21 cellular contexts compared by ENCODE assay signal in genomic region chr19:5205388-5205787, GRCh38.
DNase-seq lines count a peak whose midpoint lies in the region; ATAC-seq and TF ChIP-seq lines count a peak whose summit lies in the region.
"Had no signal": no experiment of that assay in that cellular context is flagged by ENCODE, and none has a peak within 500 bp of the region (broad histone marks: within the 10 kb centered on the region; RNA-seq: fewer than 3 reads in every experiment).

No MANE protein-coding gene starts in this region.

- POLR2A ChIA-PET in CD4-positive, alpha-beta memory T cell (lab: Charles Lee; ENCODE audit: partially characterized antibody), result no interaction called here
- POLR2A ChIA-PET in T-cell (lab: Charles Lee), result no interaction called here

- no peaks in the 10 kb centered on the region for H3K27me3 Mint-ChIP-seq in CD4-positive, alpha-beta memory T cell
- H3K27me3 Mint-ChIP-seq in T-cell, result no peaks in the 10 kb centered on the region
- H3K27me3 Mint-ChIP-seq: natural killer cell treated with Interleukin-12 subunit alpha and Interleukin-12 subunit beta and Interleukin-15 and Interleukin-18, amount 100 ng/mL, for 72 hours had no signal

- DNase-seq in CD4-positive, alpha-beta memory T cell, result peak in 1 of 5 donors; percentile 3
- DNase-seq in HL-60 (ENCODE audit: low read depth in 1 of 2, low spot score in 1 of 2) (peak; percentile 58 to 93), T-cell (peak in 13 of 34 experiments; percentile 1 to 47 (median 19)), left lung (peak in 1 of 2 donors; percentile 44), NCI-H1048 (lab: John Stamatoyannopoulos, UW) (no peak), caudate nucleus (lab: John Stamatoyannopoulos, UW) (no peak)
- DNase-seq: activated CD4-positive, alpha-beta T cell treated with anti-CD3 and anti-CD28 coated beads for 48 hours; anterior cingulate cortex; BE2C; DMS53; mesenchymal stem cell; NCI-H1436; spleen; T1000; trophoblast cell had no signal

- H3K27me3 ChIP-seq in CD4-positive, alpha-beta memory T cell (ENCODE audit: insufficient read depth, low read length), result no peaks in the 10 kb centered on the region
- H3K27me3 ChIP-seq in HL-60 (ENCODE audit: insufficient read depth, poor library complexity, severe bottlenecking) (no peaks in the 10 kb centered on the region), left lung (no peaks in the 10 kb centered on the region)
- H3K27me3 ChIP-seq: BE2C, hepatocyte, spleen had no signal

- peak overlapping the region in 5 of 8 donors; percentile 21 to 70 (median 61) for H3K4me3 Mint-ChIP-seq in CD4-positive, alpha-beta memory T cell
- peak overlapping the region in 2 of 3 donors; percentile 56 to 62 for H3K4me3 Mint-ChIP-seq in T-cell
- H3K4me3 Mint-ChIP-seq: natural killer cell treated with Interleukin-12 subunit alpha and Interleukin-12 subunit beta and Interleukin-15 and Interleukin-18, amount 100 ng/mL, for 72 hours; stimulated activated effector memory CD8-positive, alpha-beta T cell treated with anti-CD3 and anti-CD28 coated beads, Interleukin-12 subunit alpha, Interleukin-12 subunit beta, amount 100 ng/mL, for 72 hours had no signal

- peaks cover 1 to 4% of the 10 kb centered on the region in 2 donors for H3K36me3 Mint-ChIP-seq in CD4-positive, alpha-beta memory T cell
- H3K36me3 Mint-ChIP-seq in T-cell, result no peaks in the 10 kb centered on the region
- H3K36me3 Mint-ChIP-seq: stimulated activated effector memory CD8-positive, alpha-beta T cell treated with anti-CD3 and anti-CD28 coated beads, Interleukin-12 subunit alpha, Interleukin-12 subunit beta, amount 100 ng/mL, for 72 hours had no signal

- peaks cover 0 to 7% (median 0%) of the 10 kb centered on the region in 4 donors for H3K4me1 Mint-ChIP-seq in CD4-positive, alpha-beta memory T cell
- peaks cover 0 to 12% (median 9%) of the 10 kb centered on the region in 3 donors for H3K4me1 Mint-ChIP-seq in T-cell
- H3K4me1 Mint-ChIP-seq: stimulated activated effector memory CD8-positive, alpha-beta T cell treated with anti-CD3 and anti-CD28 coated beads, Interleukin-12 subunit alpha, Interleukin-12 subunit beta, amount 100 ng/mL, for 72 hours had no signal

- TF ChIP-seq CTCF in HL-60 (IDR thresholded peaks at IDR 0.05; ENCODE audit: insufficient read depth, low read length), result no peak
- TF ChIP-seq CTCF in left lung (IDR thresholded peaks at IDR 0.05), result no peak

- peak overlapping the region in 1 of 7 donors; percentile 68 for H3K27ac Mint-ChIP-seq in CD4-positive, alpha-beta memory T cell
- peak overlapping the region; percentile 35 to 53 for H3K27ac Mint-ChIP-seq in T-cell
- H3K27ac Mint-ChIP-seq: natural killer cell treated with Interleukin-12 subunit alpha and Interleukin-12 subunit beta and Interleukin-15 and Interleukin-18, amount 100 ng/mL, for 72 hours; stimulated activated effector memory CD8-positive, alpha-beta T cell treated with anti-CD3 and anti-CD28 coated beads, Interleukin-12 subunit alpha, Interleukin-12 subunit beta, amount 100 ng/mL, for 72 hours had no signal

- CTCF ChIA-PET in CD4-positive, alpha-beta memory T cell (lab: Charles Lee; ENCODE audit: partially characterized antibody), result interaction anchor here (0.7 kb wide), 1 partner anchor 1138 kb away, joined by 3 read pairs; no protein-coding TSS in a partner anchor
- CTCF ChIA-PET in T-cell (lab: Charles Lee), result no interaction called here

- peaks cover 0 to 7% of the 10 kb centered on the region in 2 donors for H3K9me3 ChIP-seq in CD4-positive, alpha-beta memory T cell (ENCODE audit: control insufficient read depth in 1 of 2, low read length in 2 of 2)
- H3K9me3 ChIP-seq in left lung, result peaks cover 0 to 30% of the 10 kb centered on the region in 2 donors
- H3K9me3 ChIP-seq: BE2C had no signal

- ATAC-seq in T-cell (replicated peaks in 1 of 4) (peak in 3 of 4 experiments; percentile 52 to 77 (median 54)), left lung (peak; percentile 32), HG02885 (IDR thresholded peaks at IDR 0.05; ENCODE audit: poor library complexity, unreplicated experiment) (no peak)
- ATAC-seq: natural killer cell treated with Interleukin-12 subunit alpha and Interleukin-12 subunit beta and Interleukin-15 and Interleukin-18, amount 100 ng/mL, for 72 hours; Right ventricle myocardium inferior; stimulated activated effector memory CD8-positive, alpha-beta T cell treated with anti-CD3 and anti-CD28 coated beads, Interleukin-12 subunit alpha, Interleukin-12 subunit beta, amount 100 ng/mL, for 72 hours had no signal

- H3K4me1 ChIP-seq in CD4-positive, alpha-beta memory T cell (ENCODE audit: insufficient read depth, low read length), result no peaks in the 10 kb centered on the region
- no peaks in the 10 kb centered on the region for H3K4me1 ChIP-seq in left lung
- H3K4me1 ChIP-seq: BE2C had no signal

- no peaks in the 10 kb centered on the region for H3K36me3 ChIP-seq in CD4-positive, alpha-beta memory T cell (ENCODE audit: insufficient read depth, low read length)
- peaks cover 0 to 18% of the 10 kb centered on the region in 2 donors for H3K36me3 ChIP-seq in left lung

- H3K27ac ChIP-seq in CD4-positive, alpha-beta memory T cell (ENCODE audit: low read depth, low read length), result no peak overlapping the region
- H3K27ac ChIP-seq in HL-60 (replicated peaks), result peak overlapping the region; percentile 66
- no peak overlapping the region for H3K27ac ChIP-seq in left lung
- no peak overlapping the region for H3K27ac ChIP-seq in caudate nucleus (ENCODE audit: low read depth, low read length)
- H3K27ac ChIP-seq: hepatocyte, KMS-11 had no signal

- intact Hi-C loops in CD4-positive, alpha-beta memory T cell (cut with micrococcal nuclease), result no loop called here
- intact Hi-C loops in left lung (cut with DNase I), result no loop called here

- peaks cover 0 to 36% (median 23%) of the 10 kb centered on the region in 8 donors for H3K9me3 Mint-ChIP-seq in CD4-positive, alpha-beta memory T cell
- H3K9me3 Mint-ChIP-seq in T-cell, result peaks cover 5 to 9% (median 7%) of the 10 kb centered on the region in 3 donors
- H3K9me3 Mint-ChIP-seq: natural killer cell treated with Interleukin-12 subunit alpha and Interleukin-12 subunit beta and Interleukin-15 and Interleukin-18, amount 100 ng/mL, for 72 hours had no signal

- H3K4me3 ChIP-seq in CD4-positive, alpha-beta memory T cell (ENCODE audit: low read length in 2 of 2), result no peak overlapping the region
- H3K4me3 ChIP-seq in HL-60 (replicated peaks; ENCODE audit: insufficient read depth, low read length) (no peak overlapping the region), left lung (no peak overlapping the region)
- H3K4me3 ChIP-seq: hepatocyte had no signal

Comparison
In these comparisons a context has a peak if more than half of its experiments do, and no peak if none do; other contexts are left out.
1. DNase-seq: peak in HL-60 (2 of 2); none in NCI-H1048 (single experiment) and caudate nucleus (0 of 61).